Comparison of ENCODE assay signal across 11 cellular contexts in the genomic region with DNA sequence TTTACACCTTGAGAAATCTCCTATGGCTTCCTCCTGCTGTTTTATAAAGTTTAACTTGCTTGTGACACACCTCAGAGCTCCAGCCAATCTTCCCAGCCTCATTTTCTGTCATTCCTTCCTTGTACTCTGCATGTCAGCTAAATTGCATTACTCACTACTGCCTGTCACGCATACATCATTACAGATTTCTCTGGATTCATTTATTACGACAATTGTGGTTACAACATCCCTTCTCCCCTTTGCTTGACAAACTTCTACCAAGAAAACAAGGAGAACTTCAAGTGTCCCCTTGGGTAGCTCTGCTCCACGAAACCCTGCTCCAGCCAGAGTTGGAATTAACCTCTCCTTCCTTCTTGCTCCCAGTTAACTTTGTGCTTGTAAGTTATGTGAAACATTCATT. TPM values are rescaled to one million over a fixed set of nuclear protein-coding genes. Genes with fewer than 3 reads are reported as not detected.
DNase-seq lines count a peak whose midpoint lies in the region; ATAC-seq and TF ChIP-seq lines count a peak whose summit lies in the region.
"Had no signal": no experiment of that assay in that cellular context is flagged by ENCODE, and none has a peak within 500 bp of the region (broad histone marks: within the 10 kb centered on the region; RNA-seq: fewer than 3 reads in every experiment).

No MANE protein-coding gene starts in this region.

- H3K27me3 ChIP-seq in esophagus (ENCODE audit: control insufficient read depth in 1 of 2, insufficient read depth in 2 of 2, low read length in 2 of 2) (no peaks in the 10 kb centered on the region), gastrocnemius medialis (no peaks in the 10 kb centered on the region)

- 76 to 79% methylated on average over 3 of the region's 3 CpGs for WGBS in esophagus, 2 donors

- H3K9me3 ChIP-seq in esophagus (ENCODE audit: control insufficient read depth in 2 of 2, insufficient read depth in 1 of 2, low read depth in 1 of 2, low read length in 1 of 2) (no peaks in the 10 kb centered on the region), gastrocnemius medialis (no peaks in the 10 kb centered on the region)

- intact Hi-C loops in gastrocnemius medialis (cut with DNase I; ENCODE audit: low total_unique reads): loop anchor here (10.0 kb wide), 1 partner anchor 215 kb away; no protein-coding TSS in a partner anchor

- H3K4me1 ChIP-seq in esophagus (ENCODE audit: control insufficient read depth in 2 of 2, insufficient read depth in 2 of 2, low read length in 1 of 2) (peaks cover 0 to 4% of the 10 kb centered on the region in 2 donors), gastrocnemius medialis (peaks cover 40 to 57% of the 10 kb centered on the region in 2 donors)

- H3K9me3 Mint-ChIP-seq in activated naive CD4-positive, alpha-beta T cell treated with anti-CD3 and anti-CD28 coated beads, Interleukin-2, amount 50 U/mL, for 72 hours: no peaks in the 10 kb centered on the region

- no peak overlapping the region for H3K4me3 ChIP-seq in esophagus (ENCODE audit: low read depth in 1 of 2, low read length in 2 of 2)
- H3K4me3 ChIP-seq in gastrocnemius medialis: no peak overlapping the region

- DNase-seq in ELR (ENCODE audit: low read depth) (peak; percentile 45), NOMO-1 treated with dmso at 0.1 percent for 144 hours (lab: John Stamatoyannopoulos, UW; ENCODE audit: unreplicated experiment) (peak; percentile 40), gastrocnemius medialis (no peak), NK-92 (lab: John Stamatoyannopoulos, UW; ENCODE audit: unreplicated experiment) (no peak)
- DNase-seq in activated effector memory CD4-positive, alpha-beta T cell treated with Interleukin-2 at 50 U/mL for 16 hours: no peak
- no peak for DNase-seq in stimulated activated CD4-positive, alpha-beta T cell treated with anti-CD3 and anti-CD28 coated beads, Interleukin-4, amount 100 ng/mL, for 4 hours
- no peak for DNase-seq in activated naive CD4-positive, alpha-beta T cell treated with anti-CD3 and anti-CD28 coated beads, Interleukin-2, amount 50 U/mL, for 72 hours (ENCODE audit: low spot score in 2 of 2)
- DNase-seq: effector CD8-positive, alpha-beta T cell had no signal

- ATAC-seq in gastrocnemius medialis: no peak
- no peak for ATAC-seq in activated naive CD4-positive, alpha-beta T cell treated with anti-CD3 and anti-CD28 coated beads, Interleukin-2, amount 50 U/mL, for 72 hours
- ATAC-seq: HCT116 had no signal

- in situ Hi-C loops in gastrocnemius medialis (cut with MboI; ENCODE audit: low sequenced_read_pairs in 4 of 4): no loop called here

- H3K36me3 ChIP-seq in esophagus (ENCODE audit: control insufficient read depth in 2 of 2, insufficient read depth in 2 of 2, low read length in 1 of 2): peaks cover 0 to 5% of the 10 kb centered on the region in 2 donors
- no peaks in the 10 kb centered on the region for H3K36me3 ChIP-seq in gastrocnemius medialis

- no peak for TF ChIP-seq CTCF in gastrocnemius medialis (IDR thresholded peaks at IDR 0.05 in 4 of 5, conservative IDR thresholded peaks at IDR 0.05 in 1 of 5)

- peak in 1 of 2 donors; percentile 47 for TF ChIP-seq POLR2A in gastrocnemius medialis (IDR thresholded peaks at IDR 0.05)

- H3K27ac Mint-ChIP-seq in activated naive CD4-positive, alpha-beta T cell treated with anti-CD3 and anti-CD28 coated beads, Interleukin-2, amount 50 U/mL, for 72 hours: peak overlapping the region in 1 of 2 donors; percentile 0

- H3K27ac ChIP-seq in esophagus (ENCODE audit: low read depth in 2 of 2, low read length in 1 of 2) (peak overlapping the region; percentile 52 to 78), gastrocnemius medialis (peak overlapping the region; percentile 60 to 78 (median 75))

- peaks cover 8 to 15% of the 10 kb centered on the region in 2 donors for H3K36me3 Mint-ChIP-seq in activated naive CD4-positive, alpha-beta T cell treated with anti-CD3 and anti-CD28 coated beads, Interleukin-2, amount 50 U/mL, for 72 hours

RNA-seq across cellular contexts. Expression of a gene that starts 22.0 kb away (rescaled TPM):
- polyA plus RNA-seq in esophagus: under 1 TPM; 0.12 to 0.24 TPM
- total RNA-seq in gastrocnemius medialis: not detected
- 1 to 10 TPM; 2.0 to 8.4 TPM for total RNA-seq in activated naive CD4-positive, alpha-beta T cell treated with anti-CD3 and anti-CD28 coated beads, Interleukin-2, amount 50 U/mL, for 72 hours
- total RNA-seq: lung microvascular endothelial cell had no signal

RNA-seq across cellular contexts. Expression of a gene that starts 27.0 kb away (rescaled TPM):
- polyA plus RNA-seq in esophagus: 1 to 10 TPM; 1.5 to 2.2 TPM
- 1 to 10 TPM in 3 of 4 donors, under 1 TPM in 1; 0.49 to 3.4 (median 2.5) TPM for total RNA-seq in gastrocnemius medialis
- 10 to 100 TPM; 55.0 to 55.4 TPM for total RNA-seq in activated naive CD4-positive, alpha-beta T cell treated with anti-CD3 and anti-CD28 coated beads, Interleukin-2, amount 50 U/mL, for 72 hours

Comparison
In these comparisons a context has a peak if more than half of its experiments do, and no peak if none do; other contexts are left out.
1. DNase-seq: peak in ELR (single experiment) and NOMO-1 treated with dmso at 0.1 percent for 144 hours (single experiment); none in gastrocnemius medialis (0 of 2), activated effector memory CD4-positive, alpha-beta T cell treated with Interleukin-2 at 50 U/mL for 16 hours (single experiment), stimulated activated CD4-positive, alpha-beta T cell treated with anti-CD3 and anti-CD28 coated beads, Interleukin-4, amount 100 ng/mL, for 4 hours (0 of 2), activated naive CD4-positive, alpha-beta T cell treated with anti-CD3 and anti-CD28 coated beads, Interleukin-2, amount 50 U/mL, for 72 hours (0 of 2) and NK-92 (single experiment).
2. RNA of a gene that starts 27.0 kb away (total RNA-seq): 55.0 to 55.4 TPM in activated naive CD4-positive, alpha-beta T cell treated with anti-CD3 and anti-CD28 coated beads, Interleukin-2, amount 50 U/mL, for 72 hours; 0.49 to 3.4 TPM in gastrocnemius medialis; every median in the first group is over 10 times any median in the second.